Comparison of ENCODE assay signal across 1 cellular context in the genomic region with DNA sequence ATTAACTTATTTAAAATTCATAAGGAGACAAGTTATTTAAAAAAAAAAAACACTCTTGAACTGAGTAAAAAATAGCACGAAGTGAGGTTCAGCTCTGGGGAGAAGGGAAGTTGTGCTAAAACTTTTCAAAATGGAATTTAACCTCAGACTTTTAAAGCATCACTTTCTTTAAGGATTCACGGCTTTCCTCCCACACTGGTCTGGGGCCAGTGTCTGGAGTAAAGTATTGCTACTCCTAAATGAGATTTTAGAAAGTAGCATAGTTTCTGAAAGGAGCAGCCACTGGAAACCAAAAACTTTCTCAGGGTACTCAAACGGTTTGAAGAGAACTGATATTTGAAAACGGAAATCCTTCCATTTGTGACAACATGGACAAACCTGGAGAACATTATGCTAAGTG.
TF ChIP-seq lines count a peak whose summit lies in the region.

No MANE protein-coding gene starts in this region.

TF ChIP-seq in GM23338, 12 proteins besides CTCF, POLR2A, EP300 and RAD21 (continued from another document):
- TF ChIP-seq JUNB (IDR thresholded peaks at IDR 0.05; ENCODE audit: unreplicated experiment) (no peak), POLR2AphosphoS5 (IDR thresholded peaks at IDR 0.05; ENCODE audit: low read depth) (no peak), NANOG (IDR thresholded peaks at IDR 0.05; ENCODE audit: borderline replicate concordance) (no peak), STAT1 (IDR thresholded peaks at IDR 0.05; ENCODE audit: unreplicated experiment) (no peak), EZH2phosphoT487 (IDR thresholded peaks at IDR 0.05; ENCODE audit: unreplicated experiment) (no peak), CREB1 (CRISPR knock-in tag; IDR thresholded peaks at IDR 0.05; ENCODE audit: low read depth) (no peak), ZNF462 (CRISPR knock-in tag; IDR thresholded peaks at IDR 0.05) (no peak), ZNF331 (CRISPR knock-in tag; IDR thresholded peaks at IDR 0.05; ENCODE audit: low read depth) (no peak)
- TF ChIP-seq, protein P1, sequence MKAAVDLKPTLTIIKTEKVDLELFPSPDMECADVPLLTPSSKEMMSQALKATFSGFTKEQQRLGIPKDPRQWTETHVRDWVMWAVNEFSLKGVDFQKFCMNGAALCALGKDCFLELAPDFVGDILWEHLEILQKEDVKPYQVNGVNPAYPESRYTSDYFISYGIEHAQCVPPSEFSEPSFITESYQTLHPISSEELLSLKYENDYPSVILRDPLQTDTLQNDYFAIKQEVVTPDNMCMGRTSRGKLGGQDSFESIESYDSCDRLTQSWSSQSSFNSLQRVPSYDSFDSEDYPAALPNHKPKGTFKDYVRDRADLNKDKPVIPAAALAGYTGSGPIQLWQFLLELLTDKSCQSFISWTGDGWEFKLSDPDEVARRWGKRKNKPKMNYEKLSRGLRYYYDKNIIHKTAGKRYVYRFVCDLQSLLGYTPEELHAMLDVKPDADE (IDR thresholded peaks at IDR 0.05), result no peak
TF ChIP-seq in GM23338: peak in this region for 0.
